30 cellular contexts compared by ENCODE assay signal in the genomic region with DNA sequence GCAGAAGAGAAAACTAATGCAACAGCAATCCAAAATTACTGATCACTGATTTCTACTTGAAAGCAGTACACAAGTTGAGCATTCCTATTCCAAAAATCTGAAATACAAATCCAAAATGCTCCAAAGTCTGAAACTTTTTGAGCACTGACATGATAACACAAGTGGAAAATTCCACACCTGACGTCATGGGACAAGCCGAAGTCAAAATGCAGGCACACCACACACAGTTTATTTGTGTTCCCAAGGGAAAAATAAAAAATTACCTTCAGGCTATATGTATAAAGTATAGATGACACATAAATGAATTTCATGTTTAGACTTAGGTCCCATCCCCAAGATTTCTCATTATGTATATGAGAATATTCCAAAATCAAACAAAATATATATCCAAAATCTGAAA.
"Had no signal": no experiment of that assay in that cellular context is flagged by ENCODE, and none has a peak within 500 bp of the region (broad histone marks: within the 10 kb centered on the region; RNA-seq: fewer than 3 reads in every experiment).

No MANE protein-coding gene starts in this region.

- H3K9me3 ChIP-seq: body of pancreas, colonic mucosa, esophagus muscularis mucosa, gastroesophageal sphincter had no signal

- H3K27me3 Mint-ChIP-seq: activated CD4-positive, alpha-beta memory T cell treated with anti-CD3 and anti-CD28 coated beads, Interleukin-2, amount 10 ng/mL, durations not matched to agents 7 days and 5 days; activated CD4-positive, alpha-beta T cell treated with anti-CD3 and anti-CD28 coated beads for 36 hours; activated CD4-positive, alpha-beta T cell treated with anti-CD3 and anti-CD28 coated beads, Interleukin-2, amount 10 ng/mL, durations not matched to agents 7 days and 5 days; activated T-cell treated with anti-CD3 and anti-CD28 coated beads, Interleukin-2, amount 50 U/mL, for 24 hours; T-helper 17 cell had no signal

- DNase-seq: activated CD4-positive, alpha-beta memory T cell treated with anti-CD3 and anti-CD28 coated beads, Interleukin-2, amount 10 ng/mL, durations not matched to agents 7 days and 5 days; activated CD4-positive, alpha-beta T cell treated with anti-CD3 and anti-CD28 coated beads for 36 hours; activated CD4-positive, alpha-beta T cell treated with anti-CD3 and anti-CD28 coated beads, Interleukin-2, amount 10 ng/mL, durations not matched to agents 7 days and 5 days; activated CD4-positive, alpha-beta T cell treated with anti-CD3 and anti-CD28 coated beads, Interleukin-2, amount 50 U/mL, for 4 hours; activated CD4-positive, CD25-positive, alpha-beta regulatory T cell; activated CD4-positive, CD25-positive, alpha-beta regulatory T cell treated with anti-CD3 and anti-CD28 coated beads, Interleukin-2, amount 50 U/mL, for 72 hours; activated CD8-positive, alpha-beta memory T cell treated with anti-CD3 and anti-CD28 coated beads, Interleukin-2, amount 50 U/mL, for 48 hours; activated gamma-delta T cell; activated naive CD4-positive, alpha-beta T cell treated with anti-CD3 and anti-CD28 coated beads, Interleukin-2, amount 50 U/mL, for 16 hours; activated naive CD4-positive, alpha-beta T cell treated with Interleukin-2 at 50 U/mL for 16 hours; activated T-cell treated with anti-CD3 and anti-CD28 coated beads for 4 hours; activated T-cell treated with anti-CD3 and anti-CD28 coated beads, Interleukin-2, amount 50 U/mL, for 24 hours; activated T-cell treated with anti-CD3 and anti-CD28 coated beads, Interleukin-2, amount 50 U/mL, for 72 hours; amniotic stem cell; anterior cingulate cortex; body of pancreas; caudate nucleus; colonic mucosa; effector CD8-positive, alpha-beta T cell; erythroblast; foreskin melanocyte; hippocampal formation; T-helper 1 cell; T-helper 17 cell; T1000; WERI-Rb-1 had no signal

- H3K4me3 ChIP-seq: body of pancreas, colonic mucosa, esophagus muscularis mucosa, gastroesophageal sphincter had no signal

- H3K27me3 ChIP-seq: body of pancreas, colonic mucosa, esophagus muscularis mucosa, gastroesophageal sphincter had no signal

- H3K36me3 Mint-ChIP-seq: activated naive CD8-positive, alpha-beta T cell had no signal

- H3K9me3 Mint-ChIP-seq: activated CD4-positive, alpha-beta memory T cell treated with anti-CD3 and anti-CD28 coated beads, Interleukin-2, amount 10 ng/mL, durations not matched to agents 7 days and 5 days; activated T-cell treated with anti-CD3 and anti-CD28 coated beads, Interleukin-2, amount 50 U/mL, for 24 hours; activated T-cell treated with anti-CD3 and anti-CD28 coated beads, Interleukin-2, amount 50 U/mL, for 72 hours; T-helper 2 cell treated with Interferon-gamma antibody and Interleukin-4, amounts not matched to agents 5 μg/mL and 100 μg/mL, for 36 hours had no signal

- ATAC-seq: activated CD4-positive, alpha-beta T cell treated with anti-CD3 and anti-CD28 coated beads for 36 hours; activated T-cell treated with anti-CD3 and anti-CD28 coated beads, Interleukin-2, amount 50 U/mL, for 72 hours; body of pancreas; gastroesophageal sphincter; T-helper 17 cell had no signal

- H3K4me1 ChIP-seq: body of pancreas, colonic mucosa had no signal

- H3K4me1 Mint-ChIP-seq: activated CD4-positive, alpha-beta memory T cell treated with anti-CD3 and anti-CD28 coated beads, Interleukin-2, amount 10 ng/mL, durations not matched to agents 7 days and 5 days; activated CD4-positive, alpha-beta T cell treated with anti-CD3 and anti-CD28 coated beads for 36 hours; activated CD4-positive, alpha-beta T cell treated with anti-CD3 and anti-CD28 coated beads, Interleukin-2, amount 10 ng/mL, durations not matched to agents 7 days and 5 days; T-helper 17 cell had no signal

- H3K36me3 ChIP-seq: colonic mucosa, esophagus muscularis mucosa, gastroesophageal sphincter had no signal

- H3K4me3 Mint-ChIP-seq: activated CD4-positive, alpha-beta memory T cell treated with anti-CD3 and anti-CD28 coated beads, Interleukin-2, amount 10 ng/mL, durations not matched to agents 7 days and 5 days; activated CD4-positive, alpha-beta T cell treated with anti-CD3 and anti-CD28 coated beads for 36 hours; activated CD4-positive, alpha-beta T cell treated with anti-CD3 and anti-CD28 coated beads, Interleukin-2, amount 10 ng/mL, durations not matched to agents 7 days and 5 days; activated naive CD8-positive, alpha-beta T cell; activated T-cell treated with anti-CD3 and anti-CD28 coated beads, Interleukin-2, amount 50 U/mL, for 24 hours; activated T-cell treated with anti-CD3 and anti-CD28 coated beads, Interleukin-2, amount 50 U/mL, for 72 hours; T-helper 17 cell; T-helper 2 cell treated with Interferon-gamma antibody and Interleukin-4, amounts not matched to agents 5 μg/mL and 100 μg/mL, for 36 hours had no signal

- H3K27ac ChIP-seq: body of pancreas, colonic mucosa, esophagus muscularis mucosa, gastroesophageal sphincter, WERI-Rb-1 had no signal

- H3K27ac Mint-ChIP-seq: activated CD4-positive, alpha-beta memory T cell treated with anti-CD3 and anti-CD28 coated beads, Interleukin-2, amount 10 ng/mL, durations not matched to agents 7 days and 5 days; activated CD4-positive, alpha-beta T cell treated with anti-CD3 and anti-CD28 coated beads for 36 hours; activated CD4-positive, alpha-beta T cell treated with anti-CD3 and anti-CD28 coated beads, Interleukin-2, amount 10 ng/mL, durations not matched to agents 7 days and 5 days; activated naive CD8-positive, alpha-beta T cell; activated T-cell treated with anti-CD3 and anti-CD28 coated beads, Interleukin-2, amount 50 U/mL, for 24 hours; activated T-cell treated with anti-CD3 and anti-CD28 coated beads, Interleukin-2, amount 50 U/mL, for 72 hours; T-helper 17 cell; T-helper 2 cell treated with Interferon-gamma antibody and Interleukin-4, amounts not matched to agents 5 μg/mL and 100 μg/mL, for 36 hours had no signal
